Comparison of ENCODE assay signal across 19 cellular contexts in genomic region chr22:44932493-44932892, GRCh38.
A peak's percentile ranks its signal among the peaks of the same experiment; 100 is the strongest.
DNase-seq lines count a peak whose midpoint lies in the region; ATAC-seq, FAIRE-seq and TF ChIP-seq lines count a peak whose summit lies in the region.
"Had no signal": no experiment of that assay in that cellular context is flagged by ENCODE, and none has a peak within 500 bp of the region (broad histone marks: within the 10 kb centered on the region; RNA-seq: fewer than 3 reads in every experiment).

No MANE protein-coding gene starts in this region.

- no peak for ATAC-seq in Right ventricle myocardium superior (ENCODE audit: poor library complexity)
- ATAC-seq in right cardiac atrium, result no peak
- ATAC-seq in HG02973 (IDR thresholded peaks at IDR 0.05; ENCODE audit: unreplicated experiment), result no peak
- ATAC-seq: GM12878, GM23338, K562 had no signal

- TF ChIP-seq EP300 in esophagus muscularis mucosa (IDR thresholded peaks at IDR 0.05), result no peak

- H3K4me3 Mint-ChIP-seq in neural crest cell, result no peak overlapping the region
- H3K4me3 Mint-ChIP-seq: CD4-positive, alpha-beta T cell; GM23338 had no signal

- FAIRE-seq in bronchial epithelial cell (lab: Jason Lieb, UNC), result peak; percentile 40
- FAIRE-seq: GM12878, K562 had no signal

- no peaks in the 10 kb centered on the region for H3K9me3 ChIP-seq in right cardiac atrium (ENCODE audit: control insufficient read depth, low read length)
- no peaks in the 10 kb centered on the region for H3K9me3 ChIP-seq in esophagus muscularis mucosa
- H3K9me3 ChIP-seq: BLaER1 treated with 17β-estradiol and CSF1 and Interleukin-3, amounts not matched to agents 10 nM and 100 nM; HAP-1 had no signal

- no peaks in the 10 kb centered on the region for H3K27me3 ChIP-seq in right cardiac atrium (ENCODE audit: control insufficient read depth, insufficient read depth)
- H3K27me3 ChIP-seq in bronchial epithelial cell (ENCODE audit: control insufficient read depth, insufficient read depth, low read length), result peaks cover 2% of the 10 kb centered on the region
- no peaks in the 10 kb centered on the region for H3K27me3 ChIP-seq in esophagus muscularis mucosa
- H3K27me3 ChIP-seq: BLaER1 treated with 17β-estradiol and CSF1 and Interleukin-3, amounts not matched to agents 10 nM and 100 nM had no signal

- intact Hi-C loops in Right ventricle myocardium superior (cut with DNase I), result no loop called here
- intact Hi-C loops in right cardiac atrium (cut with DNase I), result no loop called here
- intact Hi-C loops in esophagus muscularis mucosa (cut with DNase I), result no loop called here

- peaks cover 24% of the 10 kb centered on the region for H3K4me1 Mint-ChIP-seq in neural crest cell

- TF ChIP-seq POLR2A in esophagus muscularis mucosa (IDR thresholded peaks at IDR 0.05; ENCODE audit: low read depth), result no peak

- no peaks in the 10 kb centered on the region for H3K27me3 Mint-ChIP-seq in neural crest cell (ENCODE audit: low read depth)
- H3K27me3 Mint-ChIP-seq: CD4-positive, alpha-beta T cell had no signal

- no peaks in the 10 kb centered on the region for H3K36me3 ChIP-seq in bronchial epithelial cell (ENCODE audit: control insufficient read depth, insufficient read depth, low read length)
- no peaks in the 10 kb centered on the region for H3K36me3 ChIP-seq in esophagus muscularis mucosa
- H3K36me3 ChIP-seq: BLaER1 treated with 17β-estradiol and CSF1 and Interleukin-3, amounts not matched to agents 10 nM and 100 nM; HAP-1 had no signal

- H3K27ac Mint-ChIP-seq in neural crest cell (ENCODE audit: unreplicated experiment), result peak overlapping the region; percentile 78
- H3K27ac Mint-ChIP-seq: CD4-positive, alpha-beta T cell; GM23338 had no signal

- H3K36me3 Mint-ChIP-seq in neural crest cell (ENCODE audit: low read depth), result peaks cover 2% of the 10 kb centered on the region

- TF ChIP-seq CTCF in bronchial epithelial cell (IDR thresholded peaks at IDR 0.05; ENCODE audit: insufficient read depth, low read length, severe bottlenecking) (no peak), neural crest cell (conservative IDR thresholded peaks at IDR 0.05) (no peak), esophagus muscularis mucosa (IDR thresholded peaks at IDR 0.05) (no peak)

- H3K4me1 ChIP-seq in right cardiac atrium (ENCODE audit: control insufficient read depth, insufficient read depth, low read length) (no peaks in the 10 kb centered on the region), esophagus muscularis mucosa (peaks cover 0 to 14% (median 0%) of the 10 kb centered on the region in 4 donors)
- H3K4me1 ChIP-seq: HAP-1 had no signal

- H3K9me3 Mint-ChIP-seq in neural crest cell, result no peaks in the 10 kb centered on the region
- H3K9me3 Mint-ChIP-seq: CD4-positive, alpha-beta T cell; GM23338 had no signal

- H3K27ac ChIP-seq in right cardiac atrium (ENCODE audit: low read length) (no peak overlapping the region), esophagus muscularis mucosa (replicated peaks in 1 of 4) (no peak overlapping the region)
- H3K27ac ChIP-seq: BLaER1 treated with 17β-estradiol and CSF1 and Interleukin-3, amounts not matched to agents 10 nM and 100 nM; HL-60 had no signal

- H3K4me3 ChIP-seq in right cardiac atrium (ENCODE audit: low read length) (no peak overlapping the region), bronchial epithelial cell (ENCODE audit: low read depth, low read length) (no peak overlapping the region), esophagus muscularis mucosa (no peak overlapping the region)
- H3K4me3 ChIP-seq: BLaER1 treated with 17β-estradiol and CSF1 and Interleukin-3, amounts not matched to agents 10 nM and 100 nM; GM12878; GM23338; HAP-1; K562 had no signal

- DNase-seq in Right ventricle myocardium superior (peak; percentile 32), right cardiac atrium (no peak), bronchial epithelial cell (ENCODE audit: low read depth) (no peak), neural crest cell (ENCODE audit: low read depth, low spot score) (no peak), HPDE6-E6E7 (ENCODE audit: extremely low spot score) (no peak), esophagus muscularis mucosa (ENCODE audit: extremely low spot score) (no peak)
- DNase-seq: 8988T; AML-193; Calu3; CD4-positive, alpha-beta T cell; DMS 273 treated with DMSO at 0.1 percent for 48 hours; DMS79 had no signal

- 91% methylated on average over 11 of the region's 11 CpGs for WGBS in right cardiac atrium
- 98% methylated on average over 11 of the region's 11 CpGs for WGBS in esophagus muscularis mucosa
